26 cellular contexts compared by ENCODE assay signal in the genomic region with DNA sequence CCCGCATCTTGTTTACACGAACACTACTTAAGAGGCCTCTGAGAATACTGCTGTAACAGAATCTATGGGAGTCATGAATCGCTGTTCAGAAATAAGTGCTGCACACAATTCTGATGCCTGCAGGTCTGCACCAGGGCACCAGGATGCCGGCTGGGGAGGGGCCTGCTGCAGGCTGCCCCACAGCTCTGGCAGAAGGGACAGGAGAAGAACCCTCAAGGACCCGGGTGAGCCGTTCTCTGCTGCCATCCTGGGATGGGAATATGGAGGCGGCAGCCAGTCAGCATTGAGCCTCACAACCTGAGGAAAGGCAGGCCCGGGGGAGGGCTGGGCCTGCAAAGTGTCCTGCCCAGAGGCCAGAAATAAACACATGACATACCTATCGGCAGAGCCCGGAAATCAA. TPM values are rescaled to one million over a fixed set of nuclear protein-coding genes. Genes with fewer than 3 reads are reported as not detected.
A peak's percentile ranks its signal among the peaks of the same experiment; 100 is the strongest.
DNase-seq lines count a peak whose midpoint lies in the region; ATAC-seq and TF ChIP-seq lines count a peak whose summit lies in the region.
"Had no signal": no experiment of that assay in that cellular context is flagged by ENCODE, and none has a peak within 500 bp of the region (broad histone marks: within the 10 kb centered on the region; RNA-seq: fewer than 3 reads in every experiment).

No MANE protein-coding gene starts in this region.

- H2BK5ac ChIP-seq in neuronal stem cell (ENCODE audit: low read length), result no peak overlapping the region

- H3K9me3 ChIP-seq in heart right ventricle, result no peaks in the 10 kb centered on the region
- peaks cover 0 to 3% of the 10 kb centered on the region in 2 donors for H3K9me3 ChIP-seq in neuronal stem cell (replicated peaks in 1 of 2; ENCODE audit: control insufficient read depth in 2 of 2, insufficient read depth in 1 of 2, low read depth in 1 of 2, low read length in 2 of 2)
- no peaks in the 10 kb centered on the region for H3K9me3 ChIP-seq in WERI-Rb-1 (ENCODE audit: severe bottlenecking)
- H3K9me3 ChIP-seq: A549, BE2C, BLaER1 had no signal

- intact Hi-C loops in Right ventricle myocardium superior (cut with DNase I) (no loop called here), heart right ventricle (cut with DNase I) (no loop called here)

- TF ChIP-seq CTCF in heart right ventricle (IDR thresholded peaks at IDR 0.05) (no peak), WERI-Rb-1 (IDR thresholded peaks at IDR 0.05; ENCODE audit: low read depth, low read length) (no peak)

- H2AFZ ChIP-seq in neuronal stem cell (ENCODE audit: low read length), result no peak overlapping the region

- H3K4me1 ChIP-seq in heart right ventricle, result peaks cover 0 to 22% (median 0%) of the 10 kb centered on the region in 9 donors
- no peaks in the 10 kb centered on the region for H3K4me1 ChIP-seq in neuronal stem cell (ENCODE audit: control insufficient read depth in 2 of 2, insufficient read depth in 1 of 2, low read depth in 1 of 2, low read length in 2 of 2)
- H3K4me1 ChIP-seq: BE2C, BLaER1 had no signal

- no peak for ATAC-seq in Right ventricle myocardium superior (ENCODE audit: poor library complexity)
- ATAC-seq in heart right ventricle, result no peak
- ATAC-seq: A549, GM12878 had no signal

- H3K36me3 ChIP-seq in heart right ventricle (peaks cover 7 to 100% (median 77%) of the 10 kb centered on the region in 9 donors), neuronal stem cell (replicated peaks in 1 of 2; ENCODE audit: control insufficient read depth in 2 of 2, insufficient read depth in 2 of 2, low read length in 2 of 2) (peaks cover 64 to 92% of the 10 kb centered on the region in 2 donors), WERI-Rb-1 (peaks cover 70% of the 10 kb centered on the region)

- WGBS in heart right ventricle, 2 donors, result 90 to 95% methylated on average over 10 of the region's 10 CpGs
- WGBS in neuronal stem cell (ENCODE audit: extremely low coverage in 2 of 2, insufficient read length in 2 of 2, insufficient replicate concordance in 1 of 2), 2 donors, result no CpG with 5 or more reads among the region's 10 CpGs

- no peak overlapping the region for H2BK15ac ChIP-seq in neuronal stem cell (ENCODE audit: low read length)

- no peak overlapping the region for H3K4me2 ChIP-seq in neuronal stem cell (ENCODE audit: insufficient read depth, low read length, poor library complexity, severe bottlenecking)
- H3K4me2 ChIP-seq: A549, BLaER1 had no signal

- no peak overlapping the region for H3K14ac ChIP-seq in neuronal stem cell (ENCODE audit: low read length)

- H3K9ac ChIP-seq in neuronal stem cell (ENCODE audit: low read depth, low read length, poor library complexity), result no peak overlapping the region
- H3K9ac ChIP-seq: BLaER1 had no signal

- peak; percentile 35 for DNase-seq in Right ventricle myocardium superior
- DNase-seq in heart right ventricle, result no peak
- no peak for DNase-seq in neuronal stem cell (ENCODE audit: low spot score)
- DNase-seq in activated gamma-delta T cell treated with Interleukin-2 at 50 U/mL for 16 hours, result no peak
- DNase-seq in WERI-Rb-1, result no peak
- DNase-seq: AML-193; BE2C; C1 segment of cervical spinal cord; CD4-positive, alpha-beta memory T cell; CD4-positive, CD25-positive, alpha-beta regulatory T cell; CD8-positive, alpha-beta memory T cell; COR-L47; DMS 273 treated with DMSO at 0.1 percent for 48 hours; DMS153; DMS53; DMS79; DND-41; EL; GDM1 had no signal

- H3K27ac ChIP-seq in heart right ventricle (no peak overlapping the region), neuronal stem cell (replicated peaks; ENCODE audit: low read length) (no peak overlapping the region), WERI-Rb-1 (no peak overlapping the region)
- H3K27ac ChIP-seq: 22Rv1, A549, BLaER1 had no signal

- H3K18ac ChIP-seq in neuronal stem cell (ENCODE audit: low read length), result no peak overlapping the region

- H2BK12ac ChIP-seq in neuronal stem cell (ENCODE audit: low read length), result no peak overlapping the region

- no peak overlapping the region for H3K23ac ChIP-seq in neuronal stem cell (ENCODE audit: low read depth, low read length, poor library complexity)

- H3K4ac ChIP-seq in neuronal stem cell (ENCODE audit: low read length), result no peak overlapping the region

- peak overlapping the region; percentile 43 for H4K8ac ChIP-seq in neuronal stem cell (ENCODE audit: low read depth, low read length)

- H2AK5ac ChIP-seq in neuronal stem cell (ENCODE audit: low read depth, low read length), result no peak overlapping the region

- H3K4me3 ChIP-seq in heart right ventricle, result no peak overlapping the region
- no peak overlapping the region for H3K4me3 ChIP-seq in neuronal stem cell (ENCODE audit: low read length in 2 of 2)
- no peak overlapping the region for H3K4me3 ChIP-seq in WERI-Rb-1 (ENCODE audit: low read depth, low read length)
- H3K4me3 ChIP-seq: A549, BLaER1, GM12878 had no signal

- H3K27me3 ChIP-seq in heart right ventricle, result no peaks in the 10 kb centered on the region
- no peaks in the 10 kb centered on the region for H3K27me3 ChIP-seq in neuronal stem cell (ENCODE audit: control insufficient read depth in 3 of 3, insufficient read depth in 3 of 3, low read depth in 1 of 3, low read length in 3 of 3)
- H3K27me3 ChIP-seq in WERI-Rb-1 (ENCODE audit: insufficient read depth, low read depth, severe bottlenecking), result no peaks in the 10 kb centered on the region
- H3K27me3 ChIP-seq: BE2C, BLaER1 had no signal

- H4K91ac ChIP-seq in neuronal stem cell (ENCODE audit: low read depth, low read length, poor library complexity), result no peak overlapping the region

- peaks cover 17% of the 10 kb centered on the region for H3K79me1 ChIP-seq in neuronal stem cell (ENCODE audit: low read depth, low read length)

- H2BK120ac ChIP-seq in neuronal stem cell (ENCODE audit: low read depth, low read length), result no peak overlapping the region

RNA-seq across cellular contexts. Expression of gene TUBGCP2, which starts 11.2 kb away (rescaled TPM):
- total RNA-seq in Right ventricle myocardium superior (38.5 TPM), heart right ventricle (10 to 100 TPM; 31.5 to 48.3 (median 36.9) TPM)
- 10 to 100 TPM; 37.5 to 77.6 TPM for polyA plus RNA-seq in heart right ventricle
- 33.5 TPM for polyA plus RNA-seq in neuronal stem cell (2013, experiment 1 of 2)
- polyA plus RNA-seq in neuronal stem cell (2013, experiment 2 of 2), result 35.6 TPM

RNA-seq across cellular contexts. Expression of gene ZNF511, which starts 11.2 kb away (rescaled TPM):
- 44.8 TPM for total RNA-seq in Right ventricle myocardium superior
- 10 to 100 TPM; 30.6 to 54.6 (median 43.5) TPM for total RNA-seq in heart right ventricle
- polyA plus RNA-seq in heart right ventricle, result 100 to 1,000 TPM in 1 of 2 donors, 10 to 100 TPM in 1; 38.7 to 129 TPM
- 40.1 TPM for polyA plus RNA-seq in neuronal stem cell (2013, experiment 1 of 2)
- 35.5 TPM for polyA plus RNA-seq in neuronal stem cell (2013, experiment 2 of 2)

RNA-seq across cellular contexts. Expression of gene ADAM8, which starts 20.8 kb away (rescaled TPM):
- total RNA-seq in Right ventricle myocardium superior, result 2.5 TPM
- total RNA-seq in heart right ventricle, result 1 to 10 TPM; 1.1 to 6.5 (median 1.7) TPM
- polyA plus RNA-seq in heart right ventricle, result 1 to 10 TPM in 1 of 2 donors, under 1 TPM in 1; 0.88 to 1.4 TPM
- 1.1 TPM for polyA plus RNA-seq in neuronal stem cell (2013, experiment 1 of 2)
- polyA plus RNA-seq in neuronal stem cell (2013, experiment 2 of 2), result 1.3 TPM

RNA-seq across cellular contexts. Expression of gene CALY, which starts 39.2 kb away (rescaled TPM):
- not detected for total RNA-seq in Right ventricle myocardium superior
- total RNA-seq in heart right ventricle, result under 1 TPM in 1 of 10 donors, not detected in 9; 0.77 TPM
- polyA plus RNA-seq in heart right ventricle, result under 1 TPM in 1 of 2 donors, not detected in 1; 0.09 TPM
- 9.4 TPM for polyA plus RNA-seq in neuronal stem cell (2013, experiment 1 of 2)
- 11.0 TPM for polyA plus RNA-seq in neuronal stem cell (2013, experiment 2 of 2)
- total RNA-seq: A172, Daoy, GM12878 had no signal
- polyA plus RNA-seq: CD14-positive monocyte had no signal

RNA-seq across cellular contexts. Expression of gene PRAP1, which starts 49.7 kb away (rescaled TPM):
- total RNA-seq in Right ventricle myocardium superior, result not detected
- total RNA-seq in heart right ventricle, result not detected
- polyA plus RNA-seq in heart right ventricle, result not detected
- polyA plus RNA-seq in neuronal stem cell (2013, experiment 1 of 2), result 0.52 TPM
- 0.43 TPM for polyA plus RNA-seq in neuronal stem cell (2013, experiment 2 of 2)
- total RNA-seq: A172; CD4-positive, alpha-beta memory T cell; CD4-positive, CD25-positive, alpha-beta regulatory T cell; CD8-positive, alpha-beta memory T cell; Daoy; GM12878 had no signal
- polyA plus RNA-seq: CD14-positive monocyte; CD4-positive, alpha-beta memory T cell; CD4-positive, CD25-positive, alpha-beta regulatory T cell; CD8-positive, alpha-beta memory T cell had no signal
